Comparison of ENCODE assay signal across 1 cellular context in the genomic region with DNA sequence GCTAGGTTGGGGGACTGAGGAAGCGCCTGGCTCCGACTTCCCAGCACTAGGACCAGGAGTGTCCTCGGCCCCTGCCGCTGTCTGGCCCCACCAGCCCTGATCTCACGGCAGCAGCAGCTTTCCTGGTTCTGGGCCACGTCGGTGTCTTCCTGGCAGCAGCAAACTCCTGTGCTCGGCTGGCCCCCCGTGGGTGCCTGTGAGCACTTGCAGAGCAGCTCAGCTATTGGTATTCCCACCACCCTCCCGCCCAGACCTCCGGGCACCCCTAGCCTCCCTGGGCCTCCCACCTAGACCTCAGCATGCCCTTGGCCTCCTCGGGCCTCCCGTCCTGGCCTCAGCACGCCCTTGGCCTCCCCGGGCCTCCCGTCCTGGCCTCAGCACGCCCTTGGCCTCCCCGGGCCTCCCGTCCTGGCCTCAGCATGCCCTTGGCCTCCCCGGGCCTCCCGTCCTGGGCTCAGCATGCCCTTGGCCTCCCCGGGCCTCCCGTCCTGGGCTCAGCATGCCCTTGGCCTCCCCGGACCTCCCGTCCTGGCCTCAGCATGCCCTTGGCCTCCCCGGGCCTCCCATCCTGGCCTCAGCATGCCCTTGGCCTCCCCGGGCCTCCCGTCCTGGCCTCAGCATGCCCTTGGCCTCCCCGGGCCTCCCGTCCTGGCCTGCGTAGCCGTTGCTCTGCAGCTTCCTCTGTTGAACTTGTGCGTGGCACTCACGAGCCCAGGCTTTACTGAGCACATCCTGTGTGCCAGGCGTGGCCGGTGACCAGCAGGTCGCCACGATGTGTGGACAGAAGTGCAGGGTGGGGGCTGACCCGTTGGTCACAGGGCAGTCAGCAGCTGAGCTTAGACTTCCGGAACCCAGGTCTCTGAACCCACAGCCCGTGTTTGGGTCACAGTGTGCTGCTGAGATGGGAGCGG.
TF ChIP-seq lines count a peak whose summit lies in the region.

No MANE protein-coding gene starts in this region.

TF ChIP-seq in HepG2, 621 proteins besides CTCF, POLR2A, EP300 and RAD21:
- TF ChIP-seq SP4 (CRISPR knock-in tag; IDR thresholded peaks at IDR 0.05) (no peak), ZNF549 (CRISPR knock-in tag; IDR thresholded peaks at IDR 0.05) (no peak), IRF2 (CRISPR knock-in tag; IDR thresholded peaks at IDR 0.05) (no peak), ZFP37 (CRISPR knock-in tag; IDR thresholded peaks at IDR 0.05; ENCODE audit: borderline replicate concordance) (no peak), ZNF674 (CRISPR knock-in tag; IDR thresholded peaks at IDR 0.05; ENCODE audit: low read depth) (no peak), JARID2 (CRISPR knock-in tag; IDR thresholded peaks at IDR 0.05; ENCODE audit: insufficient replicate concordance) (no peak), MIER3 (CRISPR knock-in tag; IDR thresholded peaks at IDR 0.05; ENCODE audit: borderline replicate concordance) (no peak), GZF1 (CRISPR knock-in tag; IDR thresholded peaks at IDR 0.05) (no peak)
- TF ChIP-seq, protein P1, sequence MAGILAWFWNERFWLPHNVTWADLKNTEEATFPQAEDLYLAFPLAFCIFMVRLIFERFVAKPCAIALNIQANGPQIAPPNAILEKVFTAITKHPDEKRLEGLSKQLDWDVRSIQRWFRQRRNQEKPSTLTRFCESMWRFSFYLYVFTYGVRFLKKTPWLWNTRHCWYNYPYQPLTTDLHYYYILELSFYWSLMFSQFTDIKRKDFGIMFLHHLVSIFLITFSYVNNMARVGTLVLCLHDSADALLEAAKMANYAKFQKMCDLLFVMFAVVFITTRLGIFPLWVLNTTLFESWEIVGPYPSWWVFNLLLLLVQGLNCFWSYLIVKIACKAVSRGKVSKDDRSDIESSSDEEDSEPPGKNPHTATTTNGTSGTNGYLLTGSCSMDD (CRISPR knock-in tag; IDR thresholded peaks at IDR 0.05): no peak
- TF ChIP-seq, protein P2, sequence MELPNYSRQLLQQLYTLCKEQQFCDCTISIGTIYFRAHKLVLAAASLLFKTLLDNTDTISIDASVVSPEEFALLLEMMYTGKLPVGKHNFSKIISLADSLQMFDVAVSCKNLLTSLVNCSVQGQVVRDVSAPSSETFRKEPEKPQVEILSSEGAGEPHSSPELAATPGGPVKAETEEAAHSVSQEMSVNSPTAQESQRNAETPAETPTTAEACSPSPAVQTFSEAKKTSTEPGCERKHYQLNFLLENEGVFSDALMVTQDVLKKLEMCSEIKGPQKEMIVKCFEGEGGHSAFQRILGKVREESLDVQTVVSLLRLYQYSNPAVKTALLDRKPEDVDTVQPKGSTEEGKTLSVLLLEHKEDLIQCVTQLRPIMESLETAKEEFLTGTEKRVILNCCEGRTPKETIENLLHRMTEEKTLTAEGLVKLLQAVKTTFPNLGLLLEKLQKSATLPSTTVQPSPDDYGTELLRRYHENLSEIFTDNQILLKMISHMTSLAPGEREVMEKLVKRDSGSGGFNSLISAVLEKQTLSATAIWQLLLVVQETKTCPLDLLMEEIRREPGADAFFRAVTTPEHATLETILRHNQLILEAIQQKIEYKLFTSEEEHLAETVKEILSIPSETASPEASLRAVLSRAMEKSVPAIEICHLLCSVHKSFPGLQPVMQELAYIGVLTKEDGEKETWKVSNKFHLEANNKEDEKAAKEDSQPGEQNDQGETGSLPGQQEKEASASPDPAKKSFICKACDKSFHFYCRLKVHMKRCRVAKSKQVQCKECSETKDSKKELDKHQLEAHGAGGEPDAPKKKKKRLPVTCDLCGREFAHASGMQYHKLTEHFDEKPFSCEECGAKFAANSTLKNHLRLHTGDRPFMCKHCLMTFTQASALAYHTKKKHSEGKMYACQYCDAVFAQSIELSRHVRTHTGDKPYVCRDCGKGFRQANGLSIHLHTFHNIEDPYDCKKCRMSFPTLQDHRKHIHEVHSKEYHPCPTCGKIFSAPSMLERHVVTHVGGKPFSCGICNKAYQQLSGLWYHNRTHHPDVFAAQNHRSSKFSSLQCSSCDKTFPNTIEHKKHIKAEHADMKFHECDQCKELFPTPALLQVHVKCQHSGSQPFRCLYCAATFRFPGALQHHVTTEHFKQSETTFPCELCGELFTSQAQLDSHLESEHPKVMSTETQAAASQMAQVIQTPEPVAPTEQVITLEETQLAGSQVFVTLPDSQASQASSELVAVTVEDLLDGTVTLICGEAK (IDR thresholded peaks at IDR 0.05): no peak
- TF ChIP-seq, protein P2 (CRISPR knock-in tag; IDR thresholded peaks at IDR 0.05): 0 out of 2 replicates have a peak, but pooled peaks have one; percentile 23
- TF ChIP-seq, protein P3, sequence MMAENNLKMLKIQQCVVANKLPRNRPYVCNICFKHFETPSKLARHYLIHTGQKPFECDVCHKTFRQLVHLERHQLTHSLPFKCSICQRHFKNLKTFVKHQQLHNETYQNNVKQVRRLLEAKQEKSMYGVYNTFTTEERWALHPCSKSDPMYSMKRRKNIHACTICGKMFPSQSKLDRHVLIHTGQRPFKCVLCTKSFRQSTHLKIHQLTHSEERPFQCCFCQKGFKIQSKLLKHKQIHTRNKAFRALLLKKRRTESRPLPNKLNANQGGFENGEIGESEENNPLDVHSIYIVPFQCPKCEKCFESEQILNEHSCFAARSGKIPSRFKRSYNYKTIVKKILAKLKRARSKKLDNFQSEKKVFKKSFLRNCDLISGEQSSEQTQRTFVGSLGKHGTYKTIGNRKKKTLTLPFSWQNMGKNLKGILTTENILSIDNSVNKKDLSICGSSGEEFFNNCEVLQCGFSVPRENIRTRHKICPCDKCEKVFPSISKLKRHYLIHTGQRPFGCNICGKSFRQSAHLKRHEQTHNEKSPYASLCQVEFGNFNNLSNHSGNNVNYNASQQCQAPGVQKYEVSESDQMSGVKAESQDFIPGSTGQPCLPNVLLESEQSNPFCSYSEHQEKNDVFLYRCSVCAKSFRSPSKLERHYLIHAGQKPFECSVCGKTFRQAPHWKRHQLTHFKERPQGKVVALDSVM (CRISPR knock-in tag; IDR thresholded peaks at IDR 0.05): peak; percentile 83
- TF ChIP-seq, protein P4, sequence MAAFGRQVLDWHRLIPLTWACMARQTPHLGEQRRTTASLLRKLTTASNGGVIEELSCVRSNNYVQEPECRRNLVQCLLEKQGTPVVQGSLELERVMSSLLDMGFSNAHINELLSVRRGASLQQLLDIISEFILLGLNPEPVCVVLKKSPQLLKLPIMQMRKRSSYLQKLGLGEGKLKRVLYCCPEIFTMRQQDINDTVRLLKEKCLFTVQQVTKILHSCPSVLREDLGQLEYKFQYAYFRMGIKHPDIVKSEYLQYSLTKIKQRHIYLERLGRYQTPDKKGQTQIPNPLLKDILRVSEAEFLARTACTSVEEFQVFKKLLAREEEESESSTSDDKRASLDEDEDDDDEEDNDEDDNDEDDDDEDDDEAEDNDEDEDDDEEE (CRISPR knock-in tag; IDR thresholded peaks at IDR 0.05): no peak
- TF ChIP-seq, protein P5, sequence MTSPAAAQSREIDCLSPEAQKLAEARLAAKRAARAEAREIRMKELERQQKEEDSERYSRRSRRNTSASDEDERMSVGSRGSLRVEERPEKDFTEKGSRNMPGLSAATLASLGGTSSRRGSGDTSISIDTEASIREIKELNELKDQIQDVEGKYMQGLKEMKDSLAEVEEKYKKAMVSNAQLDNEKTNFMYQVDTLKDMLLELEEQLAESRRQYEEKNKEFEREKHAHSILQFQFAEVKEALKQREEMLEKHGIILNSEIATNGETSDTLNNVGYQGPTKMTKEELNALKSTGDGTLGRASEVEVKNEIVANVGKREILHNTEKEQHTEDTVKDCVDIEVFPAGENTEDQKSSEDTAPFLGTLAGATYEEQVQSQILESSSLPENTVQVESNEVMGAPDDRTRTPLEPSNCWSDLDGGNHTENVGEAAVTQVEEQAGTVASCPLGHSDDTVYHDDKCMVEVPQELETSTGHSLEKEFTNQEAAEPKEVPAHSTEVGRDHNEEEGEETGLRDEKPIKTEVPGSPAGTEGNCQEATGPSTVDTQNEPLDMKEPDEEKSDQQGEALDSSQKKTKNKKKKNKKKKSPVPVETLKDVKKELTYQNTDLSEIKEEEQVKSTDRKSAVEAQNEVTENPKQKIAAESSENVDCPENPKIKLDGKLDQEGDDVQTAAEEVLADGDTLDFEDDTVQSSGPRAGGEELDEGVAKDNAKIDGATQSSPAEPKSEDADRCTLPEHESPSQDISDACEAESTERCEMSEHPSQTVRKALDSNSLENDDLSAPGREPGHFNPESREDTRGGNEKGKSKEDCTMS (CRISPR knock-in tag; conservative IDR thresholded peaks at IDR 0.05): no peak
